ENCODE assay signal across 8 cellular contexts in genomic region chr1:8814870-8815269, GRCh38. TPM values are rescaled to one million over a fixed set of nuclear protein-coding genes. Genes with fewer than 3 reads are reported as not detected.
DNase-seq lines count a peak whose midpoint lies in the region; ATAC-seq and TF ChIP-seq lines count a peak whose summit lies in the region.

No MANE protein-coding gene starts in this region.

- no peak overlapping the region for H3K4me2 ChIP-seq in Karpas-422 (ENCODE audit: low read depth, low read length, poor library complexity, severe bottlenecking)

- H3K4me1 ChIP-seq in HUES6 (ENCODE audit: control insufficient read depth, insufficient read depth, low read length) (peaks cover 25% of the 10 kb centered on the region), Karpas-422 (ENCODE audit: low read length) (peaks cover 32% of the 10 kb centered on the region)

- no peaks in the 10 kb centered on the region for H3K9me2 ChIP-seq in Karpas-422 (replicated peaks; ENCODE audit: insufficient read depth, low read length)

- TF ChIP-seq CTCF in Calu3 (IDR thresholded peaks at IDR 0.05; ENCODE audit: unreplicated experiment), result no peak

- ATAC-seq in natural killer cell treated with Interleukin-12 subunit alpha and Interleukin-12 subunit beta and Interleukin-15 and Interleukin-18, amount 100 ng/mL, for 72 hours, result no peak
- ATAC-seq in HG02759 (IDR thresholded peaks at IDR 0.05; ENCODE audit: unreplicated experiment), result no peak

- no peaks in the 10 kb centered on the region for H3K36me3 ChIP-seq in HUES6 (ENCODE audit: control insufficient read depth, insufficient read depth, low read length)
- no peaks in the 10 kb centered on the region for H3K36me3 ChIP-seq in Karpas-422 (ENCODE audit: insufficient read depth, low read length)

- H3K4me1 Mint-ChIP-seq in Calu3 (ENCODE audit: low read depth, unreplicated experiment), result peaks cover 39% of the 10 kb centered on the region
- H3K4me1 Mint-ChIP-seq in natural killer cell treated with Interleukin-12 subunit alpha and Interleukin-12 subunit beta and Interleukin-15 and Interleukin-18, amount 100 ng/mL, for 72 hours (ENCODE audit: low read depth in 2 of 2), result peaks cover 32 to 46% of the 10 kb centered on the region in 2 donors

- peak overlapping the region; percentile 81 for H3K4me3 Mint-ChIP-seq in Calu3 (ENCODE audit: low read depth, unreplicated experiment)
- peak overlapping the region; percentile 89 for H3K4me3 Mint-ChIP-seq in natural killer cell treated with Interleukin-12 subunit alpha and Interleukin-12 subunit beta and Interleukin-15 and Interleukin-18, amount 100 ng/mL, for 72 hours

- intact Hi-C loops in Calu3 (cut with micrococcal nuclease; ENCODE audit: unreplicated experiment), result loop anchor here (5.0 kb wide), 1 partner anchor 73 kb away; no protein-coding TSS in a partner anchor

- H3K79me2 ChIP-seq in Karpas-422 (ENCODE audit: low read length), result no peaks in the 10 kb centered on the region

- DNase-seq in Calu3 (peak; percentile 7), cerebellar cortex (ENCODE audit: low spot score) (peak; percentile 66), Karpas-422 (no peak), HCEC 1CT (no peak)
- DNase-seq in natural killer cell treated with Interleukin-12 subunit alpha and Interleukin-12 subunit beta and Interleukin-15 and Interleukin-18, amount 100 ng/mL, for 72 hours (ENCODE audit: low spot score), result no peak
- no peak for DNase-seq in stimulated activated naive CD4-positive, alpha-beta T cell treated with Interleukin-2 at 50 U/mL for 16 hours (lab: John Stamatoyannopoulos, UW)

- H3K27ac ChIP-seq in HUES6 (ENCODE audit: low read depth, low read length) (no peak overlapping the region), Karpas-422 (ENCODE audit: low read length) (no peak overlapping the region)

- peaks cover 42% of the 10 kb centered on the region; the same call in 1 of the 2 replicates for H4K20me1 ChIP-seq in Karpas-422 (ENCODE audit: insufficient read depth, low read depth, low read length)

- H3K27ac Mint-ChIP-seq in Calu3 (ENCODE audit: unreplicated experiment), result peak overlapping the region; percentile 89
- peak overlapping the region; percentile 92 to 98 for H3K27ac Mint-ChIP-seq in natural killer cell treated with Interleukin-12 subunit alpha and Interleukin-12 subunit beta and Interleukin-15 and Interleukin-18, amount 100 ng/mL, for 72 hours

- peaks cover 30% of the 10 kb centered on the region for H3K36me3 Mint-ChIP-seq in Calu3 (ENCODE audit: insufficient read depth, unreplicated experiment)
- no peaks in the 10 kb centered on the region for H3K36me3 Mint-ChIP-seq in natural killer cell treated with Interleukin-12 subunit alpha and Interleukin-12 subunit beta and Interleukin-15 and Interleukin-18, amount 100 ng/mL, for 72 hours

- no peaks in the 10 kb centered on the region for H3K9me3 Mint-ChIP-seq in Calu3 (ENCODE audit: low read depth, unreplicated experiment)
- no peaks in the 10 kb centered on the region for H3K9me3 Mint-ChIP-seq in natural killer cell treated with Interleukin-12 subunit alpha and Interleukin-12 subunit beta and Interleukin-15 and Interleukin-18, amount 100 ng/mL, for 72 hours

- CTCF ChIA-PET in Calu3 (lab: Charles Lee), result interaction anchor here (1.5 kb wide), 1 partner anchor 34 kb away, joined by 5 read pairs; no protein-coding TSS in a partner anchor

- H3K4me3 ChIP-seq in HUES6 (ENCODE audit: low read depth, low read length), result peak overlapping the region; percentile 99
- H3K4me3 ChIP-seq in Karpas-422 (ENCODE audit: low read length), result no peak overlapping the region

- no peak overlapping the region for H2AFZ ChIP-seq in Karpas-422 (ENCODE audit: low read length)

- BruUV-seq in Calu3 (replicated peaks; lab: Mats Ljungman, UMichigan), result no TSS peak

- H3K27me3 Mint-ChIP-seq in Calu3 (ENCODE audit: unreplicated experiment), result no peaks in the 10 kb centered on the region
- no peaks in the 10 kb centered on the region for H3K27me3 Mint-ChIP-seq in natural killer cell treated with Interleukin-12 subunit alpha and Interleukin-12 subunit beta and Interleukin-15 and Interleukin-18, amount 100 ng/mL, for 72 hours

- H3K9me3 ChIP-seq in HUES6 (ENCODE audit: control insufficient read depth, insufficient read depth, low read depth, low read length) (no peaks in the 10 kb centered on the region), Karpas-422 (ENCODE audit: low read length) (no peaks in the 10 kb centered on the region)

- H3K27me3 ChIP-seq in HUES6 (ENCODE audit: control insufficient read depth, insufficient read depth, low read length) (no peaks in the 10 kb centered on the region), Karpas-422 (ENCODE audit: low read length) (no peaks in the 10 kb centered on the region)

- H3K9ac ChIP-seq in HUES6 (ENCODE audit: low read length), result no peak overlapping the region
- no peak overlapping the region for H3K9ac ChIP-seq in Karpas-422 (ENCODE audit: low read length)

RNA-seq across cellular contexts. Expression of gene RERE, which starts 2.6 kb away (rescaled TPM):
- total RNA-seq in Calu3 (2022), result 45.9 and 52.8 TPM in 2 replicates
- total RNA-seq in natural killer cell treated with Interleukin-12 subunit alpha and Interleukin-12 subunit beta and Interleukin-15 and Interleukin-18, amount 100 ng/mL, for 72 hours, result 10 to 100 TPM; 38.2 to 72.4 TPM
- 55.2 and 79.9 TPM in 2 replicates for total RNA-seq in Karpas-422 (2014; rRNA removed; shearing (Covaris generic); ENCODE audit: low replicate concordance)

Comparison
In these comparisons a context has a peak if more than half of its experiments do, and no peak if none do; other contexts are left out.
1. DNase-seq: peak in Calu3 (single experiment) and cerebellar cortex (single experiment); none in natural killer cell treated with Interleukin-12 subunit alpha and Interleukin-12 subunit beta and Interleukin-15 and Interleukin-18, amount 100 ng/mL, for 72 hours (single experiment), stimulated activated naive CD4-positive, alpha-beta T cell treated with Interleukin-2 at 50 U/mL for 16 hours (single experiment), Karpas-422 (single experiment) and HCEC 1CT (single experiment).